ENCODE assay signal across 9 cellular contexts in genomic region chr14:77377502-77377844, GRCh38. TPM values are rescaled to one million over a fixed set of nuclear protein-coding genes. Genes with fewer than 3 reads are reported as not detected.
DNase-seq lines count a peak whose midpoint lies in the region; ATAC-seq, FAIRE-seq and TF ChIP-seq lines count a peak whose summit lies in the region.
"Had no signal": no experiment of that assay in that cellular context is flagged by ENCODE, and none has a peak within 500 bp of the region (broad histone marks: within the 10 kb centered on the region; RNA-seq: fewer than 3 reads in every experiment).

No MANE protein-coding gene starts in this region.

- no peak for TF ChIP-seq CTCF in Peyer's patch (IDR thresholded peaks at IDR 0.05)
- no peak for TF ChIP-seq CTCF in gastroesophageal sphincter (IDR thresholded peaks at IDR 0.05)

- H3K27me3 ChIP-seq in Peyer's patch (no peaks in the 10 kb centered on the region), gastroesophageal sphincter (no peaks in the 10 kb centered on the region)

- no peak for TF ChIP-seq POLR2A in Peyer's patch (IDR thresholded peaks at IDR 0.05)
- TF ChIP-seq POLR2A in gastroesophageal sphincter (IDR thresholded peaks at IDR 0.05) = no peak

- 14% methylated on average over 8 to 9 of the region's 10 CpGs for WGBS in gastroesophageal sphincter (ENCODE audit: low coverage in 1 of 2), 2 donors

- H3K4me3 ChIP-seq in Peyer's patch (peak overlapping the region; percentile 80 to 98 (median 90)), gastroesophageal sphincter (peak overlapping the region; percentile 73 to 78), skeletal muscle cell (ENCODE audit: low read depth, low read length) (peak overlapping the region; percentile 85)

- H3K36me3 Mint-ChIP-seq in stimulated activated effector memory CD8-positive, alpha-beta T cell treated with anti-CD3 and anti-CD28 coated beads, Interleukin-12 subunit alpha, Interleukin-12 subunit beta, amount 100 ng/mL, for 72 hours = no peaks in the 10 kb centered on the region

- ATAC-seq in GM18502 (IDR thresholded peaks at IDR 0.05; ENCODE audit: poor library complexity, unreplicated experiment) (peak; percentile 4), gastroesophageal sphincter (no peak), GM21515 (IDR thresholded peaks at IDR 0.05; ENCODE audit: unreplicated experiment) (no peak)
- no peak for ATAC-seq in stimulated activated effector memory CD8-positive, alpha-beta T cell treated with anti-CD3 and anti-CD28 coated beads, Interleukin-12 subunit alpha, Interleukin-12 subunit beta, amount 100 ng/mL, for 72 hours

- peak overlapping the region in 2 of 4 donors; percentile 75 to 95 for H3K27ac ChIP-seq in Peyer's patch
- H3K27ac ChIP-seq in gastroesophageal sphincter = peak overlapping the region in 3 of 4 donors; percentile 85 to 90 (median 87)

- no peaks in the 10 kb centered on the region for H3K36me3 ChIP-seq in Peyer's patch
- H3K36me3 ChIP-seq in gastroesophageal sphincter = no peaks in the 10 kb centered on the region

- no peaks in the 10 kb centered on the region for H3K9me3 Mint-ChIP-seq in stimulated activated effector memory CD8-positive, alpha-beta T cell treated with anti-CD3 and anti-CD28 coated beads, Interleukin-12 subunit alpha, Interleukin-12 subunit beta, amount 100 ng/mL, for 72 hours

- H3K4me3 Mint-ChIP-seq in stimulated activated effector memory CD8-positive, alpha-beta T cell treated with anti-CD3 and anti-CD28 coated beads, Interleukin-12 subunit alpha, Interleukin-12 subunit beta, amount 100 ng/mL, for 72 hours = no peak overlapping the region

- no peak overlapping the region for H3K27ac Mint-ChIP-seq in stimulated activated effector memory CD8-positive, alpha-beta T cell treated with anti-CD3 and anti-CD28 coated beads, Interleukin-12 subunit alpha, Interleukin-12 subunit beta, amount 100 ng/mL, for 72 hours
- H3K27ac Mint-ChIP-seq: activated naive CD4-positive, alpha-beta T cell treated with anti-CD3 and anti-CD28 coated beads, Interleukin-2, amount 50 U/mL, for 72 hours had no signal

- DNase-seq in Peyer's patch (no peak), skeletal muscle cell (ENCODE audit: low read depth) (no peak), urothelium cell line (ENCODE audit: low spot score) (no peak), KG1 (lab: John Stamatoyannopoulos, UW) (no peak)
- no peak for DNase-seq in stimulated activated effector memory CD8-positive, alpha-beta T cell treated with anti-CD3 and anti-CD28 coated beads, Interleukin-12 subunit alpha, Interleukin-12 subunit beta, amount 100 ng/mL, for 72 hours (ENCODE audit: low spot score in 2 of 2)

- H3K4me1 ChIP-seq in Peyer's patch = peaks cover 0 to 15% (median 0%) of the 10 kb centered on the region in 4 donors
- peaks cover 0 to 24% (median 9%) of the 10 kb centered on the region in 3 donors for H3K4me1 ChIP-seq in gastroesophageal sphincter

- FAIRE-seq in urothelium cell line (lab: Jason Lieb, UNC) = no peak

- H3K9me3 ChIP-seq in Peyer's patch (no peaks in the 10 kb centered on the region), gastroesophageal sphincter (no peaks in the 10 kb centered on the region)

- peaks cover 35% of the 10 kb centered on the region for H3K4me1 Mint-ChIP-seq in stimulated activated effector memory CD8-positive, alpha-beta T cell treated with anti-CD3 and anti-CD28 coated beads, Interleukin-12 subunit alpha, Interleukin-12 subunit beta, amount 100 ng/mL, for 72 hours

- TF ChIP-seq EP300 in gastroesophageal sphincter (IDR thresholded peaks at IDR 0.05) = no peak

RNA-seq across cellular contexts. Expression of gene SAMD15, which starts 0.3 kb away (rescaled TPM):
- total RNA-seq in Peyer's patch (1 to 10 TPM in 1 of 4 donors, under 1 TPM in 1, not detected in 2; 0.35 to 1.7 TPM), gastroesophageal sphincter (1 to 10 TPM in 2 of 4 donors, under 1 TPM in 1, not detected in 1; 0.20 to 1.5 (median 1.4) TPM)

RNA-seq across cellular contexts. Expression of gene TMED8, which starts 0.6 kb away (rescaled TPM):
- total RNA-seq in Peyer's patch (1 to 10 TPM; 7.4 to 9.9 (median 7.5) TPM), gastroesophageal sphincter (10 to 100 TPM; 16.6 to 21.4 (median 20.7) TPM)

RNA-seq across cellular contexts. Expression of gene NOXRED1, which starts 45.9 kb away (rescaled TPM):
- total RNA-seq in Peyer's patch = 1 to 10 TPM in 2 of 4 donors, not detected in 2; 1.2 to 2.8 TPM
- not detected for total RNA-seq in gastroesophageal sphincter

RNA-seq across cellular contexts. Expression of gene GSTZ1, which starts 56.6 kb away (rescaled TPM):
- total RNA-seq in Peyer's patch (10 to 100 TPM; 18.0 to 49.9 (median 36.0) TPM), gastroesophageal sphincter (10 to 100 TPM in 2 of 4 donors, 1 to 10 TPM in 2; 6.3 to 15.4 (median 12.5) TPM)

RNA-seq across cellular contexts. Expression of gene POMT2, which starts 56.8 kb away (rescaled TPM):
- total RNA-seq in Peyer's patch (10 to 100 TPM; 19.0 to 43.0 (median 31.6) TPM), gastroesophageal sphincter (10 to 100 TPM in 3 of 4 donors, 1 to 10 TPM in 1; 8.1 to 20.9 (median 14.4) TPM)
